18 cellular contexts compared by ENCODE assay signal in the genomic region with DNA sequence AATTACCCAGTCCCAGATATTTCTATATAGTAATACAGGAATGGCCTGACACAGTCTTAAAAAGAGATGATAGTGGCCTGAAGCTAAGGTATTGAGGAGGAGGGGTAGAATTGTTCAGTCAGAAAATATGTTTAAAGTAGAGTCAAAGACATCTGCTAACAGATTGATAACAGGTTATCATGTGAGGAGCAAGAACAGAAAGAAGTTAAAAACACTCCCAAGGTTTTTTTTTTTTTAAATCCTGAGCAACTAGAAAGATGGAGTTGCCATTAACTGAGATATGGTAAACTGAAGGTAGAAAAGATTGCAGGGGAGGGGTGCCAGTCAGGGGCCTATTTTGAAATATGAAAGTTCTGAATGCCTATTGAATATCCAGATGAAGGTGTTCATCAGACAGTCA. TPM values are rescaled to one million over a fixed set of nuclear protein-coding genes. Genes with fewer than 3 reads are reported as not detected.
DNase-seq lines count a peak whose midpoint lies in the region; ATAC-seq, FAIRE-seq and TF ChIP-seq lines count a peak whose summit lies in the region.
"Had no signal": no experiment of that assay in that cellular context is flagged by ENCODE, and none has a peak within 500 bp of the region (broad histone marks: within the 10 kb centered on the region; RNA-seq: fewer than 3 reads in every experiment).

No MANE protein-coding gene starts in this region.

- H3K36me3 Mint-ChIP-seq in activated CD8-positive, alpha-beta T cell treated with anti-CD3 and anti-CD28 coated beads for 36 hours (ENCODE audit: low read depth): peaks cover 46% of the 10 kb centered on the region
- peaks cover 46% of the 10 kb centered on the region for H3K36me3 Mint-ChIP-seq in activated CD8-positive, alpha-beta T cell treated with anti-CD3 and anti-CD28 coated beads, Interleukin-2, amount 10 ng/mL, durations not matched to agents 7 days and 5 days (ENCODE audit: low read depth)
- peaks cover 39% of the 10 kb centered on the region for H3K36me3 Mint-ChIP-seq in CD8-positive, alpha-beta T cell
- peaks cover 38% of the 10 kb centered on the region for H3K36me3 Mint-ChIP-seq in nephron progenitor cell (ENCODE audit: low read depth)

- in situ Hi-C loops in K562 (cut with MboI): no loop called here

- TF ChIP-seq RAD21 in K562 (CRISPR knock-in tag; conservative IDR thresholded peaks at IDR 0.05 in 1 of 2, IDR thresholded peaks at IDR 0.05 in 1 of 2): no peak

- no peak for DNase-seq in activated CD8-positive, alpha-beta T cell treated with anti-CD3 and anti-CD28 coated beads for 36 hours
- DNase-seq in activated CD8-positive, alpha-beta T cell treated with anti-CD3 and anti-CD28 coated beads, Interleukin-2, amount 10 ng/mL, durations not matched to agents 7 days and 5 days: no peak
- DNase-seq in CD8-positive, alpha-beta T cell: no peak
- peak in 2 of 4 experiments; percentile 18 to 21 for DNase-seq in K562 (ENCODE audit: extremely low read depth in 1 of 4, low spot score in 3 of 4)
- DNase-seq in nephron progenitor cell: no peak
- no peak for DNase-seq in OCI-LY7 (ENCODE audit: low spot score)
- DNase-seq in NCI-H345 (lab: John Stamatoyannopoulos, UW): no peak
- DNase-seq: 8988T, Caco-2, MM.1S, NCI-H1105 treated with DMSO at 0.1 percent for 48 hours, NCI-H187, NCI-H446 treated with DMSO at 0.1 percent for 48 hours, NCI-H748 treated with DMSO at 0.1 percent for 48 hours, Peyer's patch had no signal

- H3K9ac ChIP-seq in K562 (ENCODE audit: insufficient read depth in 1 of 2, low read depth in 2 of 2, low read length in 2 of 2): no peak overlapping the region
- H3K9ac ChIP-seq: BLaER1 had no signal

- H3K27ac ChIP-seq in CD8-positive, alpha-beta T cell (ENCODE audit: low read depth, low read length): no peak overlapping the region
- no peak overlapping the region; the same call in 2 of the 3 replicates for H3K27ac ChIP-seq in K562 (ENCODE audit: extremely low read depth, low read depth, low read length)
- H3K27ac ChIP-seq in OCI-LY7 (ENCODE audit: low read depth, low read length, poor library complexity, severe bottlenecking): no peak overlapping the region
- H3K27ac ChIP-seq: BLaER1, Peyer's patch had no signal

- peaks cover 67% of the 10 kb centered on the region for H3K4me1 Mint-ChIP-seq in activated CD8-positive, alpha-beta T cell treated with anti-CD3 and anti-CD28 coated beads for 36 hours (ENCODE audit: low read depth)
- H3K4me1 Mint-ChIP-seq in activated CD8-positive, alpha-beta T cell treated with anti-CD3 and anti-CD28 coated beads, Interleukin-2, amount 10 ng/mL, durations not matched to agents 7 days and 5 days (ENCODE audit: low read depth): peaks cover 12% of the 10 kb centered on the region
- peaks cover 76% of the 10 kb centered on the region for H3K4me1 Mint-ChIP-seq in CD8-positive, alpha-beta T cell (ENCODE audit: low read depth)
- H3K4me1 Mint-ChIP-seq in nephron progenitor cell: no peaks in the 10 kb centered on the region

- H3K4me2 ChIP-seq in K562 (ENCODE audit: insufficient read depth, low read length) (no peak overlapping the region), OCI-LY7 (ENCODE audit: low read length) (no peak overlapping the region)
- H3K4me2 ChIP-seq: BLaER1 had no signal

- H4K20me1 ChIP-seq in K562 (replicated peaks; ENCODE audit: control insufficient read depth, insufficient read depth, low read length) (peaks cover 16% of the 10 kb centered on the region; the same call in 1 of the 2 replicates), OCI-LY7 (ENCODE audit: insufficient read depth, low read length) (peaks cover 44% of the 10 kb centered on the region)

- H3K4me3 ChIP-seq in CD8-positive, alpha-beta T cell (ENCODE audit: low read depth, low read length): no peak overlapping the region
- no peak overlapping the region for H3K4me3 ChIP-seq in K562
- H3K4me3 ChIP-seq in OCI-LY7 (ENCODE audit: low read depth, low read length, poor library complexity, severe bottlenecking): no peak overlapping the region
- H3K4me3 ChIP-seq: BLaER1, Peyer's patch had no signal

- no peaks in the 10 kb centered on the region for H3K27me3 ChIP-seq in CD8-positive, alpha-beta T cell (ENCODE audit: insufficient read depth, low read length)
- H3K27me3 ChIP-seq in K562 (ENCODE audit: control insufficient read depth in 2 of 2, insufficient read depth in 2 of 2, low read length in 2 of 2): no peaks in the 10 kb centered on the region
- H3K27me3 ChIP-seq: BLaER1, Peyer's patch had no signal

- peaks cover 38% of the 10 kb centered on the region for H3K4me1 ChIP-seq in CD8-positive, alpha-beta T cell (ENCODE audit: insufficient read depth, low read length)
- H3K4me1 ChIP-seq in K562 (replicated peaks in 1 of 2; ENCODE audit: control insufficient read depth in 2 of 2, insufficient read depth in 2 of 2, low read length in 2 of 2) (peaks cover 3 to 11% of the 10 kb centered on the region in 2 experiments; a peak in 3 of 5 replicates), OCI-LY7 (ENCODE audit: insufficient read depth, low read length, poor library complexity, severe bottlenecking) (peaks cover 15% of the 10 kb centered on the region)
- H3K4me1 ChIP-seq: BLaER1 had no signal

- H3K9me3 Mint-ChIP-seq in activated CD8-positive, alpha-beta T cell treated with anti-CD3 and anti-CD28 coated beads for 36 hours: peaks cover 7% of the 10 kb centered on the region
- H3K9me3 Mint-ChIP-seq in activated CD8-positive, alpha-beta T cell treated with anti-CD3 and anti-CD28 coated beads, Interleukin-2, amount 10 ng/mL, durations not matched to agents 7 days and 5 days (ENCODE audit: insufficient read depth): no peaks in the 10 kb centered on the region
- no peaks in the 10 kb centered on the region for H3K9me3 Mint-ChIP-seq in CD8-positive, alpha-beta T cell
- H3K9me3 Mint-ChIP-seq in nephron progenitor cell: peaks cover 4% of the 10 kb centered on the region

- H3K9me2 ChIP-seq in OCI-LY7 (ENCODE audit: insufficient read depth, low read length): no peaks in the 10 kb centered on the region

- H2AFZ ChIP-seq in K562 (ENCODE audit: low read depth, low read length): no peak overlapping the region
- H2AFZ ChIP-seq in OCI-LY7 (ENCODE audit: low read length): no peak overlapping the region

- POLR2A ChIA-PET in activated CD8-positive, alpha-beta T cell treated with anti-CD3 and anti-CD28 coated beads for 36 hours (lab: Charles Lee): interaction anchor here (0.6 kb wide), 1 partner anchor 124 kb away, joined by 3 read pairs; no protein-coding TSS in a partner anchor
- POLR2A ChIA-PET in activated CD8-positive, alpha-beta T cell treated with anti-CD3 and anti-CD28 coated beads, Interleukin-2, amount 10 ng/mL, durations not matched to agents 7 days and 5 days (lab: Charles Lee): no interaction called here
- POLR2A ChIA-PET in CD8-positive, alpha-beta T cell (lab: Charles Lee): no interaction called here
- POLR2A ChIA-PET in K562 (lab: Yijun Ruan, JAX) (no interaction called here), OCI-LY7 (lab: Charles Lee) (no interaction called here)

- H3K27me3 Mint-ChIP-seq in activated CD8-positive, alpha-beta T cell treated with anti-CD3 and anti-CD28 coated beads for 36 hours: no peaks in the 10 kb centered on the region
- H3K27me3 Mint-ChIP-seq in activated CD8-positive, alpha-beta T cell treated with anti-CD3 and anti-CD28 coated beads, Interleukin-2, amount 10 ng/mL, durations not matched to agents 7 days and 5 days (ENCODE audit: low read depth): no peaks in the 10 kb centered on the region
- no peaks in the 10 kb centered on the region for H3K27me3 Mint-ChIP-seq in CD8-positive, alpha-beta T cell (ENCODE audit: low read depth)
- H3K27me3 Mint-ChIP-seq in nephron progenitor cell (ENCODE audit: low read depth, poor library complexity): peaks cover 4% of the 10 kb centered on the region

- ATAC-seq in activated CD8-positive, alpha-beta T cell treated with anti-CD3 and anti-CD28 coated beads for 36 hours: no peak
- no peak for ATAC-seq in activated CD8-positive, alpha-beta T cell treated with anti-CD3 and anti-CD28 coated beads, Interleukin-2, amount 10 ng/mL, durations not matched to agents 7 days and 5 days
- ATAC-seq in CD8-positive, alpha-beta T cell: no peak
- ATAC-seq in K562: peak; percentile 32
- ATAC-seq in GM19328 (IDR thresholded peaks at IDR 0.05; ENCODE audit: unreplicated experiment): no peak

- H3K79me2 ChIP-seq in K562 (ENCODE audit: control insufficient read depth, insufficient read depth, low read length) (peaks cover 96% of the 10 kb centered on the region), OCI-LY7 (ENCODE audit: insufficient read depth, low read depth, low read length) (peaks cover 100% of the 10 kb centered on the region)

- intact Hi-C loops in activated CD8-positive, alpha-beta T cell treated with anti-CD3 and anti-CD28 coated beads for 36 hours (cut with micrococcal nuclease): no loop called here
- intact Hi-C loops in CD8-positive, alpha-beta T cell (cut with DNase I, micrococcal nuclease): loop anchor here in 1 of 2 experiments (5.0 kb wide), 1 partner anchor 40 kb away; no protein-coding TSS in a partner anchor
- intact Hi-C loops in K562 (cut with micrococcal nuclease) (no loop called here), OCI-LY7 (cut with micrococcal nuclease; ENCODE audit: unreplicated experiment) (no loop called here)

- CTCF ChIA-PET in activated CD8-positive, alpha-beta T cell treated with anti-CD3 and anti-CD28 coated beads for 36 hours (lab: Charles Lee): no interaction called here
- CTCF ChIA-PET in activated CD8-positive, alpha-beta T cell treated with anti-CD3 and anti-CD28 coated beads, Interleukin-2, amount 10 ng/mL, durations not matched to agents 7 days and 5 days (lab: Charles Lee): no interaction called here
- CTCF ChIA-PET in CD8-positive, alpha-beta T cell (lab: Charles Lee): no interaction called here
- CTCF ChIA-PET in K562 (lab: Yijun Ruan, JAX; ENCODE audit: low intra/inter-chr PET ratio) (no interaction called here), OCI-LY7 (lab: Charles Lee; ENCODE audit: unreplicated experiment) (no interaction called here)

- H3K9me1 ChIP-seq in K562 (ENCODE audit: control insufficient read depth, insufficient read depth, low read length): peaks cover 6% of the 10 kb centered on the region

- H3K4me3 Mint-ChIP-seq in activated CD8-positive, alpha-beta T cell treated with anti-CD3 and anti-CD28 coated beads for 36 hours: no peak overlapping the region
- H3K4me3 Mint-ChIP-seq in activated CD8-positive, alpha-beta T cell treated with anti-CD3 and anti-CD28 coated beads, Interleukin-2, amount 10 ng/mL, durations not matched to agents 7 days and 5 days: no peak overlapping the region
- no peak overlapping the region for H3K4me3 Mint-ChIP-seq in CD8-positive, alpha-beta T cell
- H3K4me3 Mint-ChIP-seq in nephron progenitor cell: no peak overlapping the region

- H3K9me3 ChIP-seq in CD8-positive, alpha-beta T cell (ENCODE audit: low read length): no peaks in the 10 kb centered on the region
- H3K9me3 ChIP-seq in K562 (replicated peaks; ENCODE audit: control insufficient read depth, insufficient read depth, low read depth, low read length): no peaks in the 10 kb centered on the region
- H3K9me3 ChIP-seq in OCI-LY7 (ENCODE audit: low read length): no peaks in the 10 kb centered on the region
- H3K9me3 ChIP-seq: BLaER1, Caco-2, Peyer's patch had no signal

- FAIRE-seq in K562 (lab: Jason Lieb, UNC): no peak
- FAIRE-seq: HepG2 had no signal

- H3K27ac Mint-ChIP-seq in activated CD8-positive, alpha-beta T cell treated with anti-CD3 and anti-CD28 coated beads for 36 hours: peak overlapping the region; percentile 72
- H3K27ac Mint-ChIP-seq in activated CD8-positive, alpha-beta T cell treated with anti-CD3 and anti-CD28 coated beads, Interleukin-2, amount 10 ng/mL, durations not matched to agents 7 days and 5 days: no peak overlapping the region
- H3K27ac Mint-ChIP-seq in CD8-positive, alpha-beta T cell: peak overlapping the region; percentile 84
- H3K27ac Mint-ChIP-seq in nephron progenitor cell: peak overlapping the region; percentile 61

- BruUV-seq in K562 (replicated peaks; lab: Mats Ljungman, UMichigan): no TSS peak
- BruUV-seq in OCI-LY7 (replicated peaks; lab: Mats Ljungman, UMichigan): no TSS peak

- H3K36me3 ChIP-seq in CD8-positive, alpha-beta T cell (ENCODE audit: insufficient read depth, low read length): peaks cover 7% of the 10 kb centered on the region
- H3K36me3 ChIP-seq in K562 (ENCODE audit: control insufficient read depth, insufficient read depth, low read length): peaks cover 33% of the 10 kb centered on the region
- H3K36me3 ChIP-seq in OCI-LY7 (ENCODE audit: insufficient read depth, low read length): peaks cover 80% of the 10 kb centered on the region

- no peak for TF ChIP-seq CTCF in activated CD8-positive, alpha-beta T cell treated with anti-CD3 and anti-CD28 coated beads for 36 hours (IDR thresholded peaks at IDR 0.05)
- no peak for TF ChIP-seq CTCF in CD8-positive, alpha-beta T cell (IDR thresholded peaks at IDR 0.05)
- no peak for TF ChIP-seq CTCF in K562 (IDR thresholded peaks at IDR 0.05 in 2 of 3, conservative IDR thresholded peaks at IDR 0.05 in 1 of 3; ENCODE audit: insufficient read depth in 2 of 3, low read depth in 1 of 3, low read length in 3 of 3)
- no peak for TF ChIP-seq CTCF in nephron progenitor cell (IDR thresholded peaks at IDR 0.05)
- no peak for TF ChIP-seq CTCF in OCI-LY7 (conservative IDR thresholded peaks at IDR 0.05; ENCODE audit: low read length)

- peak; percentile 16; the same call in 1 of the 2 replicates for TF ChIP-seq EP300 in K562 (IDR thresholded peaks at IDR 0.05; ENCODE audit: low read length)

- TF ChIP-seq POLR2A in K562 (conservative IDR thresholded peaks at IDR 0.05): no peak

RNA-seq across cellular contexts. Expression of a gene that starts 43.1 kb away (rescaled TPM):
- 10 to 100 TPM; 80.5 to 84.0 TPM for total RNA-seq in activated CD8-positive, alpha-beta T cell treated with anti-CD3 and anti-CD28 coated beads for 36 hours
- total RNA-seq in activated CD8-positive, alpha-beta T cell treated with anti-CD3 and anti-CD28 coated beads, Interleukin-2, amount 10 ng/mL, durations not matched to agents 7 days and 5 days: 100 to 1,000 TPM in 1 of 2 experiments, 10 to 100 TPM in 1; 95.9 to 102 TPM
- 100 to 1,000 TPM; 166 to 169 TPM for total RNA-seq in CD8-positive, alpha-beta T cell
- total RNA-seq in K562 (2011; cell fraction: chromatin; rRNA removed; ENCODE audit: low replicate concordance): 73.5 and 177 TPM in 2 replicates
- total RNA-seq in K562 (2011; cell fraction: nucleolus; rRNA removed): 36.0 and 43.8 TPM in 2 replicates
- 64.0 and 89.2 TPM in 2 replicates for total RNA-seq in K562 (2011; cell fraction: nucleoplasm; rRNA removed)
- total RNA-seq in K562 (2014; rRNA removed) (75.2 and 83.9 TPM in 2 replicates), K562 (2014; rRNA removed; fragmentation: Illumina TruSeq; extraction: Trizol) (86.6 and 101 TPM in 2 replicates), K562 (2015; rRNA removed; fragmentation: Illumina TruSeq; extraction: Trizol) (102 and 106 TPM in 2 replicates), K562 (2021) (73.5 and 74.9 TPM in 2 replicates), OCI-LY7 (2022) (115 and 127 TPM in 2 replicates)
- polyA plus RNA-seq in K562 (2011; rRNA removed) (76.6 and 89.7 TPM in 2 replicates), K562 (2014; fragmentation: Illumina TruSeq; extraction: Trizol) (61.2 and 64.1 TPM in 2 replicates), K562 (2014; fragmentation: Nextera tagmentation; extraction: Ambion mirVana) (10 to 100 TPM; 12.0 to 13.1 TPM), K562 (2014; rRNA removed) (35.7 and 39.3 TPM in 2 replicates)
- polyA plus RNA-seq in K562 (2011; cell fraction: cytosol; rRNA removed): 30.9 and 42.5 TPM in 2 replicates
- 55.4 and 76.5 TPM in 2 replicates for polyA plus RNA-seq in K562 (2011; cell fraction: nucleus; rRNA removed)
- 26.4 and 29.5 TPM in 2 replicates for polyA plus RNA-seq in K562 (2012)
- 171 and 198 TPM in 2 replicates for polyA minus RNA-seq in K562 (2011; rRNA and poly(A)+ RNA removed)
- 52.7 and 58.2 TPM in 2 replicates for polyA minus RNA-seq in K562 (2011; cell fraction: cytosol; rRNA and poly(A)+ RNA removed)
- polyA minus RNA-seq in K562 (2011; cell fraction: nucleus; rRNA and poly(A)+ RNA removed): 76.1 and 128 TPM in 2 replicates
- total RNA-seq in OCI-LY7 (2014; rRNA removed; shearing (Covaris generic)): 129 and 150 TPM in 2 replicates
